ENCODE assay signal across 10 cellular contexts in genomic region chr3:177835008-177835407, GRCh38.
DNase-seq lines count a peak whose midpoint lies in the region; ATAC-seq lines count a peak whose summit lies in the region.
"Had no signal": no experiment of that assay in that cellular context is flagged by ENCODE, and none has a peak within 500 bp of the region (broad histone marks: within the 10 kb centered on the region; RNA-seq: fewer than 3 reads in every experiment).

No MANE protein-coding gene starts in this region.

- peaks cover 61% of the 10 kb centered on the region for H3K4me1 ChIP-seq in ACC112 (ENCODE audit: control insufficient read depth, insufficient read depth, low read length, unreplicated experiment)
- H3K4me1 ChIP-seq in SJCRH30, result no peaks in the 10 kb centered on the region
- H3K4me1 ChIP-seq: Caco-2 had no signal

- DNase-seq in HS-5 (ENCODE audit: low read depth), result peak; percentile 85
- DNase-seq in SJCRH30, result peak; percentile 44 to 46
- DNase-seq in fibroblast of peridontal ligament (ENCODE audit: extremely low read depth), result peak; percentile 95
- no peak for DNase-seq in activated CD4-positive, alpha-beta T cell treated with anti-CD3 and anti-CD28 coated beads for 4 hours
- DNase-seq in activated CD4-positive, alpha-beta T cell treated with anti-CD3 and anti-CD28 coated beads, Interleukin-2, amount 10 ng/mL, durations not matched to agents 7 days and 5 days, result no peak
- DNase-seq: activated naive CD8-positive, alpha-beta T cell treated with anti-CD3 and anti-CD28 coated beads, Interleukin-2, amount 50 U/mL, for 24 hours; Caco-2 had no signal

- H3K36me3 ChIP-seq in ACC112 (ENCODE audit: insufficient read depth, low read length) (no peaks in the 10 kb centered on the region), SJCRH30 (no peaks in the 10 kb centered on the region)

- CTCF ChIA-PET in activated CD4-positive, alpha-beta T cell treated with anti-CD3 and anti-CD28 coated beads, Interleukin-2, amount 10 ng/mL, durations not matched to agents 7 days and 5 days (lab: Charles Lee), result no interaction called here

- POLR2A ChIA-PET in activated CD4-positive, alpha-beta T cell treated with anti-CD3 and anti-CD28 coated beads, Interleukin-2, amount 10 ng/mL, durations not matched to agents 7 days and 5 days (lab: Charles Lee), result no interaction called here

- no peaks in the 10 kb centered on the region for H3K36me3 Mint-ChIP-seq in activated CD4-positive, alpha-beta T cell treated with anti-CD3 and anti-CD28 coated beads, Interleukin-2, amount 10 ng/mL, durations not matched to agents 7 days and 5 days (ENCODE audit: low read depth)

- peak overlapping the region; percentile 96 for H3K27ac ChIP-seq in ACC112 (ENCODE audit: low read depth, low read length)
- H3K27ac ChIP-seq in SJCRH30, result no peak overlapping the region

- H3K27ac Mint-ChIP-seq in activated CD4-positive, alpha-beta T cell treated with anti-CD3 and anti-CD28 coated beads, Interleukin-2, amount 10 ng/mL, durations not matched to agents 7 days and 5 days, result no peak overlapping the region
- H3K27ac Mint-ChIP-seq: activated naive CD8-positive, alpha-beta T cell treated with anti-CD3 and anti-CD28 coated beads, Interleukin-2, amount 50 U/mL, for 24 hours had no signal

- no peaks in the 10 kb centered on the region for H3K27me3 Mint-ChIP-seq in activated CD4-positive, alpha-beta T cell treated with anti-CD3 and anti-CD28 coated beads, Interleukin-2, amount 10 ng/mL, durations not matched to agents 7 days and 5 days
- H3K27me3 Mint-ChIP-seq: activated naive CD8-positive, alpha-beta T cell treated with anti-CD3 and anti-CD28 coated beads, Interleukin-2, amount 50 U/mL, for 24 hours had no signal

- peak overlapping the region; percentile 0 for H2AFZ ChIP-seq in ACC112 (ENCODE audit: low read length, unreplicated experiment)

- ATAC-seq in GM18517 (IDR thresholded peaks at IDR 0.05; ENCODE audit: unreplicated experiment) (no peak), GM19328 (IDR thresholded peaks at IDR 0.05; ENCODE audit: unreplicated experiment) (no peak)
- ATAC-seq: activated naive CD8-positive, alpha-beta T cell treated with anti-CD3 and anti-CD28 coated beads, Interleukin-2, amount 50 U/mL, for 24 hours had no signal

- H3K4me1 Mint-ChIP-seq in activated CD4-positive, alpha-beta T cell treated with anti-CD3 and anti-CD28 coated beads, Interleukin-2, amount 10 ng/mL, durations not matched to agents 7 days and 5 days, result no peaks in the 10 kb centered on the region

- no peaks in the 10 kb centered on the region for H3K9me3 ChIP-seq in SJCRH30 (replicated peaks)
- H3K9me3 ChIP-seq: Caco-2 had no signal

- no peaks in the 10 kb centered on the region for H3K9me3 Mint-ChIP-seq in activated CD4-positive, alpha-beta T cell treated with anti-CD3 and anti-CD28 coated beads, Interleukin-2, amount 10 ng/mL, durations not matched to agents 7 days and 5 days
- H3K9me3 Mint-ChIP-seq: activated naive CD8-positive, alpha-beta T cell treated with anti-CD3 and anti-CD28 coated beads, Interleukin-2, amount 50 U/mL, for 24 hours had no signal

- H3K4me3 ChIP-seq in ACC112 (ENCODE audit: low read depth, low read length) (no peak overlapping the region; the same call in 1 of the 2 replicates), SJCRH30 (no peak overlapping the region)

- H3K4me3 Mint-ChIP-seq in activated CD4-positive, alpha-beta T cell treated with anti-CD3 and anti-CD28 coated beads, Interleukin-2, amount 10 ng/mL, durations not matched to agents 7 days and 5 days, result no peak overlapping the region
- H3K4me3 Mint-ChIP-seq: activated naive CD8-positive, alpha-beta T cell treated with anti-CD3 and anti-CD28 coated beads, Interleukin-2, amount 50 U/mL, for 24 hours had no signal

- H3K79me2 ChIP-seq in ACC112 (ENCODE audit: control insufficient read depth, insufficient read depth, low read length, unreplicated experiment), result no peaks in the 10 kb centered on the region

- H3K27me3 ChIP-seq in ACC112 (ENCODE audit: insufficient read depth, low read length), result no peaks in the 10 kb centered on the region
- H3K27me3 ChIP-seq in SJCRH30, result no peaks in the 10 kb centered on the region

Comparison
In these comparisons a context has a peak if more than half of its experiments do, and no peak if none do; other contexts are left out.
1. DNase-seq: peak in HS-5 (single experiment), SJCRH30 (2 of 2) and fibroblast of peridontal ligament (single experiment); none in activated CD4-positive, alpha-beta T cell treated with anti-CD3 and anti-CD28 coated beads for 4 hours (0 of 2) and activated CD4-positive, alpha-beta T cell treated with anti-CD3 and anti-CD28 coated beads, Interleukin-2, amount 10 ng/mL, durations not matched to agents 7 days and 5 days (single experiment).